In genomic region chr1:72564749-72565148, GRCh38 we compare ENCODE assay signal across 27 cellular contexts.
"Had no signal": no experiment of that assay in that cellular context is flagged by ENCODE, and none has a peak within 500 bp of the region (broad histone marks: within the 10 kb centered on the region; RNA-seq: fewer than 3 reads in every experiment).

No MANE protein-coding gene starts in this region.

- H3K36me3 Mint-ChIP-seq: naive thymus-derived CD8-positive, alpha-beta T cell; stimulated activated naive B cell treated with anti-CD40 and anti-IgM and Interleukin-4, amounts not matched to agents 10 μg/mL and 1 μg/mL and 100 μg/mL, for 72 hours had no signal

- H2AFZ ChIP-seq: parathyroid adenoma had no signal

- H3K27me3 ChIP-seq: neutrophil, stomach, suprapubic skin, tibial artery, upper lobe of right lung had no signal

- H3K4me3 Mint-ChIP-seq: naive thymus-derived CD8-positive, alpha-beta T cell; nephron; neural crest cell; stimulated activated naive B cell treated with anti-CD40 and anti-IgM and Interleukin-4, amounts not matched to agents 10 μg/mL and 1 μg/mL and 100 μg/mL, for 72 hours had no signal

- ATAC-seq: left colon; lower lobe of right lung; naive thymus-derived CD8-positive, alpha-beta T cell; psoas muscle; sciatic nerve; stimulated activated naive B cell treated with anti-CD40 and anti-IgM and Interleukin-4, amounts not matched to agents 10 μg/mL and 1 μg/mL and 100 μg/mL, for 72 hours; stimulated activated naive CD8-positive, alpha-beta T cell treated with anti-CD3 and anti-CD28 coated beads, Interleukin-15, Interleukin-2, amounts not matched to agents 100 U/mL and 50 U/mL, for 24 hours; upper lobe of right lung had no signal

- H3K27me3 Mint-ChIP-seq: naive thymus-derived CD8-positive, alpha-beta T cell; stimulated activated naive B cell treated with anti-CD40 and anti-IgM and Interleukin-4, amounts not matched to agents 10 μg/mL and 1 μg/mL and 100 μg/mL, for 72 hours had no signal

- H3K9me3 ChIP-seq: lower lobe of right lung, neutrophil, psoas muscle, stomach, suprapubic skin, thoracic aorta, tibial artery, upper lobe of right lung had no signal

- H3K4me3 ChIP-seq: lower lobe of right lung, psoas muscle, skin epidermis, stomach, suprapubic skin, thoracic aorta, tibial artery, upper lobe of right lung had no signal

- H3K9ac ChIP-seq: parathyroid adenoma had no signal

- H3K27ac Mint-ChIP-seq: naive thymus-derived CD8-positive, alpha-beta T cell; stimulated activated naive B cell treated with anti-CD40 and anti-IgM and Interleukin-4, amounts not matched to agents 10 μg/mL and 1 μg/mL and 100 μg/mL, for 72 hours had no signal

- DNase-seq: hippocampal formation; kidney glomerular epithelial cell; left colon; lower lobe of right lung; mammary epithelial cell; mesenchymal stem cell; naive thymus-derived CD8-positive, alpha-beta T cell; occipital lobe; psoas muscle; stimulated activated CD4-positive, alpha-beta T cell treated with anti-CD3 and anti-CD28 coated beads, Interleukin-12 subunit alpha, Interleukin-12 subunit beta, amount 100 ng/mL, for 4 hours; stimulated activated CD4-positive, alpha-beta T cell treated with anti-CD3 and anti-CD28 coated beads, Interleukin-15, amount 100 ng/mL, for 24 hours; stimulated activated CD4-positive, alpha-beta T cell treated with anti-CD3 and anti-CD28 coated beads, Interleukin-2, amount 100 ng/mL, for 24 hours; stimulated activated CD4-positive, alpha-beta T cell treated with anti-CD3 and anti-CD28 coated beads, Interleukin-4, amount 100 ng/mL, for 1 hour; stimulated activated naive B cell treated with anti-CD40 and anti-IgM and Interleukin-4, amounts not matched to agents 10 μg/mL and 1 μg/mL and 100 μg/mL, for 72 hours; stimulated activated naive CD8-positive, alpha-beta T cell treated with anti-CD3 and anti-CD28 coated beads, Interleukin-15, Interleukin-2, amounts not matched to agents 100 U/mL and 50 U/mL, for 24 hours; stomach; tibial artery; trophoblast cell; upper lobe of right lung had no signal

- H3K4me1 Mint-ChIP-seq: naive thymus-derived CD8-positive, alpha-beta T cell; neural crest cell; stimulated activated naive B cell treated with anti-CD40 and anti-IgM and Interleukin-4, amounts not matched to agents 10 μg/mL and 1 μg/mL and 100 μg/mL, for 72 hours had no signal

- H3K9me3 Mint-ChIP-seq: naive thymus-derived CD8-positive, alpha-beta T cell; nephron; neural crest cell; stimulated activated naive B cell treated with anti-CD40 and anti-IgM and Interleukin-4, amounts not matched to agents 10 μg/mL and 1 μg/mL and 100 μg/mL, for 72 hours had no signal

- H3K27ac ChIP-seq: lower lobe of right lung, neutrophil, parathyroid adenoma, psoas muscle, skin epidermis, stomach, suprapubic skin, thoracic aorta, tibial artery, upper lobe of right lung had no signal

- H3K36me3 ChIP-seq: lower lobe of right lung, neutrophil, stomach, suprapubic skin, thoracic aorta, tibial artery, upper lobe of right lung had no signal

- H3K4me1 ChIP-seq: lower lobe of right lung, parathyroid adenoma, suprapubic skin, upper lobe of right lung had no signal

- H3K79me2 ChIP-seq: parathyroid adenoma had no signal
